9 cellular contexts compared by ENCODE assay signal in the genomic region with DNA sequence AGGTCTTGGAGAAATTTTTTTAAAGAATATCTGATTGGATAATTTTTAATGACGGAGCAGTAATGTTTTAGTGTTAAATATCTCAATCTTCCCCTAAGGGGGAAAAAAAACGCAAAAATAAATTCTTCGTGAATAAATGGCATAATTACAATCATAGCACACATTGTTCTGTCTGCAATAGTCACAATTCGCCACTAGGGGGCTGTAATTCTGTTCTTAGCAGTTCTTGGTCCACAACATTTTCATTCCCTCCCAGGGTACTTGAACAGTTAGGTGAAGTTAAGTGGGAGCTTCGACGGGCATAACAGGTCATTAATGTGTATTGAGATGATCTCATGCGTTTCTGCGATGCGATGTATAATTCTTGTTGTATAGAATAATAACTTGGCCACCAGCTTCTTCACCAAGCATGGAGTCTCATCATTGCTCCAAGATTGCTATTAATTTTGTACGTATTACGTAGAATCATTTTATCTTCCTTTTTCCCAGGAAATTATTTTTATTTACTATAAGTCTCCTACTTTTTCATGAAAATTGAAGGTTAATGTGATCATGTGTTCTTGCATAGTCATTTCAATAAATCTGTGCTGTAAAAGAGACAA. TPM values are rescaled to one million over a fixed set of nuclear protein-coding genes. Genes with fewer than 3 reads are reported as not detected.
DNase-seq lines count a peak whose midpoint lies in the region; ATAC-seq, FAIRE-seq and TF ChIP-seq lines count a peak whose summit lies in the region.
"Had no signal": no experiment of that assay in that cellular context is flagged by ENCODE, and none has a peak within 500 bp of the region (broad histone marks: within the 10 kb centered on the region; RNA-seq: fewer than 3 reads in every experiment).

No MANE protein-coding gene starts in this region.

- FAIRE-seq in RCC 7860 (lab: Jason Lieb, UNC), result peak; percentile 31

- H3K79me2 ChIP-seq in osteoblast (ENCODE audit: insufficient read depth, low read length), result no peaks in the 10 kb centered on the region

- peak; percentile 0 for DNase-seq in DMS79 treated with DMSO at 0.1 percent for 48 hours (lab: John Stamatoyannopoulos, UW)
- no peak for DNase-seq in DMS79 (lab: John Stamatoyannopoulos, UW)
- peak; percentile 6 for DNase-seq in RCC 7860 (ENCODE audit: low spot score)
- no peak for DNase-seq in epithelial cell of proximal tubule (ENCODE audit: low read depth)
- peak; percentile 76 for DNase-seq in osteoblast (ENCODE audit: insufficient read length, low spot score, missing footprints)
- DNase-seq in islet precursor cell, result no peak

- H3K9me3 ChIP-seq in osteoblast (ENCODE audit: low read depth, low read length), result no peaks in the 10 kb centered on the region
- H3K9me3 ChIP-seq: BLaER1 treated with 17β-estradiol and CSF1 and Interleukin-3, amounts not matched to agents 10 nM and 100 nM had no signal

- H3K4me2 ChIP-seq in osteoblast (ENCODE audit: insufficient read depth, low read length), result no peak overlapping the region
- H3K4me2 ChIP-seq: BLaER1 treated with 17β-estradiol and CSF1 and Interleukin-3, amounts not matched to agents 10 nM and 100 nM had no signal

- no peak overlapping the region for H3K27ac ChIP-seq in osteoblast (ENCODE audit: low read depth, low read length)
- H3K27ac ChIP-seq: BLaER1 treated with 17β-estradiol and CSF1 and Interleukin-3, amounts not matched to agents 10 nM and 100 nM had no signal

- H4K20me1 ChIP-seq in osteoblast (ENCODE audit: insufficient read depth, low read length), result no peaks in the 10 kb centered on the region
- H4K20me1 ChIP-seq: BLaER1 treated with 17β-estradiol and CSF1 and Interleukin-3, amounts not matched to agents 10 nM and 100 nM had no signal

- TF ChIP-seq CTCF in epithelial cell of proximal tubule (conservative IDR thresholded peaks at IDR 0.05; ENCODE audit: low read depth, low read length), result peak; percentile 67
- TF ChIP-seq CTCF in osteoblast (IDR thresholded peaks at IDR 0.05; ENCODE audit: extremely low read depth, low read depth, low read length), result peak; percentile 85

- no peaks in the 10 kb centered on the region for H3K4me1 ChIP-seq in osteoblast (ENCODE audit: insufficient read depth, low read length)
- H3K4me1 ChIP-seq: BLaER1 treated with 17β-estradiol and CSF1 and Interleukin-3, amounts not matched to agents 10 nM and 100 nM had no signal

- H2AFZ ChIP-seq in osteoblast (ENCODE audit: low read length), result no peak overlapping the region

- ATAC-seq in GM18519 (IDR thresholded peaks at IDR 0.05; ENCODE audit: low FRiP score, unreplicated experiment) (peak; percentile 79), HG03378 (IDR thresholded peaks at IDR 0.05; ENCODE audit: unreplicated experiment) (peak; percentile 92)

- no peak overlapping the region for H3K4me3 ChIP-seq in epithelial cell of proximal tubule (ENCODE audit: low read depth, low read length)
- H3K4me3 ChIP-seq in osteoblast (ENCODE audit: insufficient read depth, low read length), result no peak overlapping the region
- H3K4me3 ChIP-seq: BLaER1 treated with 17β-estradiol and CSF1 and Interleukin-3, amounts not matched to agents 10 nM and 100 nM had no signal

- H3K27me3 ChIP-seq in osteoblast (ENCODE audit: insufficient read depth, low read length), result no peaks in the 10 kb centered on the region

- H3K36me3 ChIP-seq in osteoblast (ENCODE audit: insufficient read depth, low read length), result no peaks in the 10 kb centered on the region
- H3K36me3 ChIP-seq: BLaER1 treated with 17β-estradiol and CSF1 and Interleukin-3, amounts not matched to agents 10 nM and 100 nM had no signal

RNA-seq across cellular contexts. Expression of gene HTR2C, which starts 27.2 kb away (rescaled TPM):
- total RNA-seq in epithelial cell of proximal tubule (not detected in 2 replicates), osteoblast (not detected in 2 replicates)

Comparison
In these comparisons a context has a peak if more than half of its experiments do, and no peak if none do; other contexts are left out.
1. DNase-seq: peak in DMS79 treated with DMSO at 0.1 percent for 48 hours (single experiment), RCC 7860 (single experiment) and osteoblast (single experiment); none in DMS79 (single experiment), epithelial cell of proximal tubule (single experiment) and islet precursor cell (single experiment).